8 cellular contexts compared by ENCODE assay signal in the genomic region with DNA sequence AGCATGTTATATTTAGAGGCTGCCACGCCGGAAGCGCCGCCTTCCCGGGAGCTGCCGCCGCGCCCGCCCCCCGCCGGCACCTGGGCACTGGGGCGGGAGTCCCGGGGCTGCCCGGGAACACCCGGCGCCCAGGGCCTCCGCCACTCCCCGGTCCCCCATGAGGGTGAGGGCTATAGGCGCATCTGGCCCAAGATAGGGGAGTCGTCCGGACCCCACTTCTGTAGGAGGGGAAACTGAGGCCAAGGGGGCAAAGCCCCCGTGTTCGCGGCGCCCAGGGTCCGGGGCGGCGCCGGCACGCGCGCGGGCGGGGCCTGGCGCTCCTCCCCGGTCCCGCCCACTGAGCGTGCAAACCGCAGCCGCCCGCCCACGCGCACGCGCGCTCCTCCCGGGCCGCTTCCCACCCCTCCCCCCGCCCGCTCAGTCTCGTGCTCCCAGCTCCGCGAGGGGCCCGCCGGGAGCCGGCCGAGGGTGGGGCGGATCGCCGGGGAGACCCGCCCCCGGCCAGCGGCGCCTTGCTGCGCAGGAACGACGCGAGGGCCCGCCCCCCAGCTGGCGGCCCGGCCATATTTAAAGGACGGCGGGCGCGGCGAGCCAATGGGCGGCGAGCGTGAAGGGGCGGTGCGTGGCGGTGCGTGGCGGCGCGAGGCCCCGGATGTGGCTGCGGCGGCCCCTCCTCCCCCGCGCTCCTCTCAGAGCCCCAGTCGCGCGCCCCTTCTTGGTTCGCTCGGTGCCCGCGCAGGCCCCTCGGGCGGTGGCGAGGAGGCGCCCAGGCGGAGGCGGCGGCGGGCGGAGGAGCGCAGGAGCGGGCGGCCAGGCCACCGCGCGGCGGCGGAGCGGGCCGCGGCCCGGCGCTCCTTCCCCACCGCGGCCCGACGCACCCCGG. TPM values are rescaled to one million over a fixed set of nuclear protein-coding genes. Genes with fewer than 3 reads are reported as not detected.
A peak's percentile ranks its signal among the peaks of the same experiment; 100 is the strongest.
DNase-seq lines count a peak whose midpoint lies in the region; ATAC-seq and TF ChIP-seq lines count a peak whose summit lies in the region.

LSM14B (plus strand) TSS at position 700 of the 883 bp plus-strand sequence. CDS start 192 bp downstream, outside the sequence.

- H3K9me3 ChIP-seq in SK-N-SH, result no peaks in the 10 kb centered on the region

- H3K4me1 ChIP-seq in SK-N-SH (ENCODE audit: control insufficient read depth in 1 of 2, insufficient read depth in 2 of 2, low read depth in 1 of 2, low read length in 1 of 2), result peaks cover 9 to 28% of the 10 kb centered on the region in 2 experiments; a peak in 3 of 4 replicates

- no peaks in the 10 kb centered on the region for H3K9me2 ChIP-seq in SK-N-SH

- CTCF ChIA-PET in SK-N-SH (lab: Yijun Ruan, JAX), result interaction anchor here (0.8 to 6.2 kb wide), 7 partner anchors 14 to 111 kb away, joined by 3 to 44 read pairs (median 3); no protein-coding TSS in a partner anchor

- peak within 1 kb of the TSS; percentile 85 to 87 for H3K27ac ChIP-seq in SK-N-SH (ENCODE audit: low read depth in 2 of 2, low read length in 1 of 2)

- H3K79me2 ChIP-seq in SK-N-SH (ENCODE audit: insufficient read depth), result peaks cover 41% of the 10 kb centered on the region

- no peak for TF ChIP-seq RAD21 in SK-N-SH (IDR thresholded peaks at IDR 0.05; ENCODE audit: low read length)

- POLR2A ChIA-PET in SK-N-SH (lab: Yijun Ruan, JAX), result interaction anchor here (0.6 to 3.8 kb wide), 10 partner anchors 9 to 1128 kb away, joined by 3 to 41 read pairs (median 4); partner anchors contain the start of genes PSMA7, SS18L1 and TAF4

- H3K9ac ChIP-seq in SK-N-SH, result peak within 1 kb of the TSS; percentile 74

- H4K20me1 ChIP-seq in SK-N-SH (ENCODE audit: insufficient read depth), result peaks cover 28% of the 10 kb centered on the region

- 0% methylated on average over 4 of the region's 125 CpGs for whole genome bisulfite sequencing in SK-N-SH (ENCODE audit: low lambda C conversion rate)

- ATAC-seq in HG02588 (IDR thresholded peaks at IDR 0.05; ENCODE audit: unreplicated experiment), result peak; percentile 74

- peak within 1 kb of the TSS; percentile 96 for H2AFZ ChIP-seq in SK-N-SH (ENCODE audit: low read depth)

- H3K4me2 ChIP-seq in SK-N-SH, result peak within 1 kb of the TSS; percentile 98

- DNase-seq in NCI-H1092 (lab: John Stamatoyannopoulos, UW) (peak; percentile 95), SK-N-SH (peak; percentile 99), germinal center (ENCODE audit: low spot score) (peak; percentile 98), nucleus accumbens (lab: John Stamatoyannopoulos, UW) (peak in 55 of 56 donors; percentile 80 to 98 (median 94)), superior temporal gyrus (ENCODE audit: extremely low spot score) (peak; percentile 92)
- DNase-seq in activated naive CD4-positive, alpha-beta T cell treated with anti-CD3 and anti-CD28 coated beads, Interleukin-2, amount 50 U/mL, for 16 hours, result peak; percentile 98

- peaks cover 6% of the 10 kb centered on the region for H3F3A ChIP-seq in SK-N-SH (replicated peaks; ENCODE audit: insufficient read depth)

- no peaks in the 10 kb centered on the region for H3K27me3 ChIP-seq in SK-N-SH (ENCODE audit: insufficient read depth)

- TF ChIP-seq CTCF in SK-N-SH (IDR thresholded peaks at IDR 0.05), result no peak

- H3K4me3 ChIP-seq in GM08714 (ENCODE audit: low read length) (peak within 1 kb of the TSS; percentile 79), SK-N-SH (ENCODE audit: low read depth in 2 of 2, low read length in 1 of 2) (peak within 1 kb of the TSS; percentile 78 to 82)

- TF ChIP-seq EP300 in SK-N-SH (IDR thresholded peaks at IDR 0.05; ENCODE audit: borderline replicate concordance in 1 of 2, low read depth in 1 of 2, low read length in 1 of 2), result no peak

- H3K36me3 ChIP-seq in SK-N-SH (replicated peaks in 1 of 2; ENCODE audit: control insufficient read depth in 1 of 2, insufficient read depth in 2 of 2, low read length in 1 of 2), result peaks cover 15 to 21% of the 10 kb centered on the region in 2 experiments

TF ChIP-seq in SK-N-SH, 30 proteins besides CTCF, POLR2A, EP300 and RAD21:
- peak; percentile 52; the same call in 1 of the 2 replicates for TF ChIP-seq SIN3A (IDR thresholded peaks at IDR 0.05; ENCODE audit: borderline replicate concordance, low read depth, low read length)
- TF ChIP-seq RFX5 (IDR thresholded peaks at IDR 0.05; ENCODE audit: low read length), result no peak
- no peak for TF ChIP-seq EZH2phosphoT487 (IDR thresholded peaks at IDR 0.05; ENCODE audit: borderline replicate concordance, low read depth)
- TF ChIP-seq ELF1 (IDR thresholded peaks at IDR 0.05), result no peak
- TF ChIP-seq JUND (IDR thresholded peaks at IDR 0.05), result no peak
- TF ChIP-seq GABPA (IDR thresholded peaks at IDR 0.05; ENCODE audit: low read depth), result peak; percentile 33; the same call in 1 of the 2 replicates
- TF ChIP-seq CHD2 (IDR thresholded peaks at IDR 0.05; ENCODE audit: low read length, partially characterized antibody), result peak; percentile 78
- TF ChIP-seq IRF3 (IDR thresholded peaks at IDR 0.05; ENCODE audit: low read depth, low read length), result no peak
- TF ChIP-seq ZBTB33 (IDR thresholded peaks at IDR 0.05; ENCODE audit: borderline replicate concordance, low read depth), result no peak
- no peak for TF ChIP-seq TCF12 (IDR thresholded peaks at IDR 0.05)
- TF ChIP-seq NRF1 (IDR thresholded peaks at IDR 0.05; ENCODE audit: low read depth, low read length), result peak; percentile 78
- no peak for TF ChIP-seq RCOR1 (IDR thresholded peaks at IDR 0.05; ENCODE audit: low read length)
- TF ChIP-seq MEF2A (IDR thresholded peaks at IDR 0.05; ENCODE audit: borderline replicate concordance, low read depth), result 0 out of 2 replicates have a peak, but pooled peaks have one; percentile 23
- no peak for TF ChIP-seq POLR2AphosphoS5 (IDR thresholded peaks at IDR 0.05; ENCODE audit: low read depth, low read length)
- peak; percentile 75; the same call in 1 of the 2 replicates for TF ChIP-seq MAX (IDR thresholded peaks at IDR 0.05; ENCODE audit: low read depth)
- peak; percentile 60; the same call in 1 of the 2 replicates for TF ChIP-seq MXI1 (IDR thresholded peaks at IDR 0.05; ENCODE audit: low read depth, low read length)
- no peak for TF ChIP-seq FOXM1 (IDR thresholded peaks at IDR 0.05; ENCODE audit: low read depth)
- TF ChIP-seq, protein P1, sequence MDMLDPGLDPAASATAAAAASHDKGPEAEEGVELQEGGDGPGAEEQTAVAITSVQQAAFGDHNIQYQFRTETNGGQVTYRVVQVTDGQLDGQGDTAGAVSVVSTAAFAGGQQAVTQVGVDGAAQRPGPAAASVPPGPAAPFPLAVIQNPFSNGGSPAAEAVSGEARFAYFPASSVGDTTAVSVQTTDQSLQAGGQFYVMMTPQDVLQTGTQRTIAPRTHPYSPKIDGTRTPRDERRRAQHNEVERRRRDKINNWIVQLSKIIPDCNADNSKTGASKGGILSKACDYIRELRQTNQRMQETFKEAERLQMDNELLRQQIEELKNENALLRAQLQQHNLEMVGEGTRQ (IDR thresholded peaks at IDR 0.05; ENCODE audit: borderline replicate concordance, low read depth, low read length), result no peak
- peak; percentile 59; the same call in 1 of the 2 replicates for TF ChIP-seq YY1 (IDR thresholded peaks at IDR 0.05; ENCODE audit: low read depth)
- peak; percentile 16; the same call in 1 of the 2 replicates for TF ChIP-seq TAF1 (IDR thresholded peaks at IDR 0.05; ENCODE audit: borderline replicate concordance, low read depth, low read length)

RNA-seq across cellular contexts. Expression of gene LSM14B, which starts in this region (rescaled TPM):
- 52.2 and 64.6 TPM in 2 replicates for polyA plus RNA-seq in SK-N-SH (2012; rRNA removed)
- polyA plus RNA-seq in SK-N-SH (2012; cell fraction: cytosol; rRNA removed), result 36.9 and 51.7 TPM in 2 replicates
- polyA plus RNA-seq in SK-N-SH (2012; cell fraction: nucleus; rRNA removed), result 45.2 and 49.2 TPM in 2 replicates

Comparison
In these comparisons a context has a peak if more than half of its experiments do, and no peak if none do; other contexts are left out.
1. Peak in every context shown above with its lines: DNase-seq, ATAC-seq, H3K4me3 ChIP-seq and H3K27ac ChIP-seq.